Comparison of ENCODE assay signal across 20 cellular contexts in the genomic region with DNA sequence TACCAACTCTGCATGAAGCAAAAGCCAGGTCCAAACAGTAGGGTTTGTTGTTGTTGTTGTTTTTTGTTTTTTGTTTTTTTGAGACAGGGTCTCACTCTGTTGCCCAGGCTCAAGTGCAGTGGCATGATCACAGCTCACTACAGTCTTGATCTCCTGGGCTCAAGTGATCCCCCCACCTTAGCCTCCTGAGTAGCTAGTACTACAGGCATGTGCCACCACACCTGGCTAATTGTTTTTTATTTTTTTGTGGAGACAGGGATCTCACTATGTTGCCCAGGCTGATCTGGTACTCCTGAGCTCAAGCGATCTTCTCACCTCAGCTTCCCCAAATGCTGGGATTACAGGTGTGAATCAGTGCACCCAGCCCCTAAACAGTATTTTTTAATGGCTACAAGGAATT. TPM values are rescaled to one million over a fixed set of nuclear protein-coding genes. Genes with fewer than 3 reads are reported as not detected.
DNase-seq lines count a peak whose midpoint lies in the region; ATAC-seq and TF ChIP-seq lines count a peak whose summit lies in the region.
"Had no signal": no experiment of that assay in that cellular context is flagged by ENCODE, and none has a peak within 500 bp of the region (broad histone marks: within the 10 kb centered on the region; RNA-seq: fewer than 3 reads in every experiment).

No MANE protein-coding gene starts in this region.

- no peaks in the 10 kb centered on the region for H3K9me3 Mint-ChIP-seq in activated T-cell treated with anti-CD3 and anti-CD28 coated beads, Interleukin-2, amount 50 U/mL, for 24 hours
- no peaks in the 10 kb centered on the region for H3K9me3 Mint-ChIP-seq in activated CD4-positive, alpha-beta memory T cell treated with anti-CD3 and anti-CD28 coated beads for 36 hours
- H3K9me3 Mint-ChIP-seq in immature natural killer cell = no peaks in the 10 kb centered on the region
- H3K9me3 Mint-ChIP-seq: activated B cell treated with CpG ODN at 0.5 μM for 24 hours had no signal

- CTCF ChIA-PET in activated CD4-positive, alpha-beta memory T cell treated with anti-CD3 and anti-CD28 coated beads for 36 hours (lab: Charles Lee) = interaction anchor here (1.0 to 9.7 kb wide), 4 partner anchors 10 to 174 kb away, joined by 3 to 138 read pairs (median 19); a partner anchor contains a TSS

- H3K4me3 Mint-ChIP-seq in activated T-cell treated with anti-CD3 and anti-CD28 coated beads, Interleukin-2, amount 50 U/mL, for 24 hours = no peak overlapping the region
- H3K4me3 Mint-ChIP-seq in activated CD4-positive, alpha-beta memory T cell treated with anti-CD3 and anti-CD28 coated beads for 36 hours = no peak overlapping the region
- H3K4me3 Mint-ChIP-seq in immature natural killer cell = no peak overlapping the region
- H3K4me3 Mint-ChIP-seq: activated B cell treated with CpG ODN at 0.5 μM for 24 hours had no signal

- no peak for ATAC-seq in left lobe of liver
- ATAC-seq: mucosa of descending colon had no signal

- peak overlapping the region; percentile 70 for H3K27ac Mint-ChIP-seq in activated T-cell treated with anti-CD3 and anti-CD28 coated beads, Interleukin-2, amount 50 U/mL, for 24 hours
- H3K27ac Mint-ChIP-seq in activated CD4-positive, alpha-beta memory T cell treated with anti-CD3 and anti-CD28 coated beads for 36 hours = peak overlapping the region; percentile 71
- peak overlapping the region in 4 of 6 donors; percentile 60 to 98 (median 81) for H3K27ac Mint-ChIP-seq in immature natural killer cell
- H3K27ac Mint-ChIP-seq: activated B cell treated with CpG ODN at 0.5 μM for 24 hours had no signal

- no peak for TF ChIP-seq CTCF in coronary artery (IDR thresholded peaks at IDR 0.05)

- no peak overlapping the region for H3K27ac ChIP-seq in coronary artery
- H3K27ac ChIP-seq: C4-2B, GM23248, PC-9 had no signal

- intact Hi-C loops in activated CD4-positive, alpha-beta memory T cell treated with anti-CD3 and anti-CD28 coated beads for 36 hours (cut with micrococcal nuclease) = loop anchor here (10.0 kb wide), 1 partner anchor 1265 kb away; no protein-coding TSS in a partner anchor

- no peak for DNase-seq in activated T-cell treated with anti-CD3 and anti-CD28 coated beads, Interleukin-2, amount 50 U/mL, for 24 hours
- no peak for DNase-seq in activated T-cell treated with anti-CD3 and anti-CD28 coated beads, Interleukin-2, amount 50 U/mL, for 48 hours
- DNase-seq in activated CD4-positive, alpha-beta memory T cell treated with anti-CD3 and anti-CD28 coated beads for 36 hours = no peak
- DNase-seq in immature natural killer cell (no peak), coronary artery (ENCODE audit: low spot score) (no peak), left lobe of liver (ENCODE audit: low spot score) (no peak)
- DNase-seq: activated B cell treated with CpG ODN at 0.5 μM for 24 hours; activated CD8-positive, alpha-beta memory T cell treated with anti-CD3 and anti-CD28 coated beads, Interleukin-2, amount 50 U/mL, for 4 hours; cortex of kidney; DMS153; GF-D8; GM23248; mucosa of descending colon; NCI-H1694 treated with DMSO at 0.1 percent for 48 hours; NCI-H2227 treated with DMSO at 0.1 percent for 48 hours; nucleus accumbens; PC-9; stimulated activated CD4-positive, alpha-beta T cell treated with anti-CD3 and anti-CD28 coated beads, Interleukin-12 subunit alpha, Interleukin-12 subunit beta, amount 100 ng/mL, for 4 hours had no signal

- POLR2A ChIA-PET in activated CD4-positive, alpha-beta memory T cell treated with anti-CD3 and anti-CD28 coated beads for 36 hours (lab: Charles Lee) = interaction anchor here (4.5 kb wide), 1 partner anchor 25 kb away, joined by 27 read pairs; a partner anchor contains a TSS

- H3K27me3 Mint-ChIP-seq in activated T-cell treated with anti-CD3 and anti-CD28 coated beads, Interleukin-2, amount 50 U/mL, for 24 hours = no peaks in the 10 kb centered on the region
- H3K27me3 Mint-ChIP-seq in activated CD4-positive, alpha-beta memory T cell treated with anti-CD3 and anti-CD28 coated beads for 36 hours = no peaks in the 10 kb centered on the region
- H3K27me3 Mint-ChIP-seq in immature natural killer cell (ENCODE audit: low read depth in 3 of 3) = peaks cover 0 to 4% (median 1%) of the 10 kb centered on the region in 3 donors
- H3K27me3 Mint-ChIP-seq: activated B cell treated with CpG ODN at 0.5 μM for 24 hours had no signal

- H3K36me3 Mint-ChIP-seq in activated T-cell treated with anti-CD3 and anti-CD28 coated beads, Interleukin-2, amount 50 U/mL, for 24 hours (ENCODE audit: low read depth) = peaks cover 51% of the 10 kb centered on the region
- peaks cover 25% of the 10 kb centered on the region for H3K36me3 Mint-ChIP-seq in activated CD4-positive, alpha-beta memory T cell treated with anti-CD3 and anti-CD28 coated beads for 36 hours
- peaks cover 7 to 25% (median 18%) of the 10 kb centered on the region in 3 donors for H3K36me3 Mint-ChIP-seq in immature natural killer cell

- H3K4me1 Mint-ChIP-seq in activated T-cell treated with anti-CD3 and anti-CD28 coated beads, Interleukin-2, amount 50 U/mL, for 24 hours (ENCODE audit: low read depth) = peaks cover 72% of the 10 kb centered on the region
- peaks cover 72% of the 10 kb centered on the region for H3K4me1 Mint-ChIP-seq in activated CD4-positive, alpha-beta memory T cell treated with anti-CD3 and anti-CD28 coated beads for 36 hours (ENCODE audit: low read depth)
- peaks cover 48 to 63% of the 10 kb centered on the region in 2 donors for H3K4me1 Mint-ChIP-seq in immature natural killer cell

- no peak overlapping the region for H3K4me3 ChIP-seq in coronary artery
- H3K4me3 ChIP-seq: GM23248, mucosa of descending colon, PC-9 had no signal

RNA-seq across cellular contexts. Expression of a gene that starts 6.2 kb away (rescaled TPM):
- 10 to 100 TPM; 19.3 to 20.3 TPM for total RNA-seq in activated CD4-positive, alpha-beta memory T cell treated with anti-CD3 and anti-CD28 coated beads for 36 hours
- 1 to 10 TPM in 1 of 3 donors, not detected in 2; 1.5 TPM for polyA plus RNA-seq in immature natural killer cell
- 2.3 TPM for total RNA-seq in left lobe of liver
- total RNA-seq: activated B cell treated with CpG ODN at 0.5 μM for 24 hours, GM23248, renal cortical epithelial cell had no signal

RNA-seq across cellular contexts. Expression of a gene that starts 9.8 kb away (rescaled TPM):
- 10 to 100 TPM; 50.7 to 52.0 TPM for total RNA-seq in activated CD4-positive, alpha-beta memory T cell treated with anti-CD3 and anti-CD28 coated beads for 36 hours
- 100 to 1,000 TPM in 2 of 3 donors, 10 to 100 TPM in 1; 81.3 to 159 (median 139) TPM for polyA plus RNA-seq in immature natural killer cell
- total RNA-seq in left lobe of liver = 26.7 TPM

RNA-seq across cellular contexts. Expression of a gene that starts 16.1 kb away (rescaled TPM):
- total RNA-seq in activated CD4-positive, alpha-beta memory T cell treated with anti-CD3 and anti-CD28 coated beads for 36 hours = 10 to 100 TPM; 17.0 to 19.7 TPM
- 10 to 100 TPM; 53.5 to 65.8 (median 54.2) TPM for polyA plus RNA-seq in immature natural killer cell
- 6.5 TPM for total RNA-seq in left lobe of liver

RNA-seq across cellular contexts. Expression of a gene that starts 59.4 kb away (rescaled TPM):
- 100 to 1,000 TPM; 122 to 130 TPM for total RNA-seq in activated CD4-positive, alpha-beta memory T cell treated with anti-CD3 and anti-CD28 coated beads for 36 hours
- polyA plus RNA-seq in immature natural killer cell = 100 to 1,000 TPM; 143 to 174 (median 161) TPM
- total RNA-seq in left lobe of liver = 130 TPM
